26 cellular contexts compared by ENCODE assay signal in genomic region chr2:78718031-78718430, GRCh38.
DNase-seq lines count a peak whose midpoint lies in the region; ATAC-seq and TF ChIP-seq lines count a peak whose summit lies in the region.
"Had no signal": no experiment of that assay in that cellular context is flagged by ENCODE, and none has a peak within 500 bp of the region (broad histone marks: within the 10 kb centered on the region; RNA-seq: fewer than 3 reads in every experiment).

No MANE protein-coding gene starts in this region.

- H2BK15ac ChIP-seq in H9 (ENCODE audit: low read depth, low read length) (no peak overlapping the region), mesenchymal stem cell (ENCODE audit: low read depth, poor library complexity, severe bottlenecking) (no peak overlapping the region)

- no peak overlapping the region for H4K91ac ChIP-seq in H9 (ENCODE audit: insufficient read length, low read depth, low read length)
- no peak overlapping the region for H4K91ac ChIP-seq in mesenchymal stem cell (ENCODE audit: low read length)

- H2BK12ac ChIP-seq in H9 (ENCODE audit: insufficient read length, low read depth, low read length) (no peak overlapping the region), mesenchymal stem cell (ENCODE audit: low read length in 2 of 2) (no peak overlapping the region)

- H3K27me3 Mint-ChIP-seq in H9 (ENCODE audit: low read depth) (no peaks in the 10 kb centered on the region), brain (no peaks in the 10 kb centered on the region)
- H3K27me3 Mint-ChIP-seq: B cell had no signal

- H3K23ac ChIP-seq in H9 (ENCODE audit: insufficient read length, low read depth, low read length), result no peak overlapping the region
- no peak overlapping the region for H3K23ac ChIP-seq in mesenchymal stem cell (ENCODE audit: low read length in 2 of 2)

- H3K4me2 ChIP-seq in H9 (ENCODE audit: insufficient read depth, insufficient read length, low read length), result no peak overlapping the region
- no peak overlapping the region for H3K4me2 ChIP-seq in mesenchymal stem cell (ENCODE audit: low read length, poor library complexity, severe bottlenecking)
- H3K4me2 ChIP-seq in smooth muscle cell, result peak overlapping the region; percentile 19

- H4K20me1 ChIP-seq in H9 (ENCODE audit: control insufficient read depth, insufficient read depth, insufficient read length) (no peaks in the 10 kb centered on the region), smooth muscle cell (ENCODE audit: low read depth) (no peaks in the 10 kb centered on the region)

- H3K36me3 ChIP-seq in mesenchymal stem cell (ENCODE audit: control insufficient read depth in 1 of 2, insufficient read depth in 2 of 2, low read depth in 1 of 2, low read length in 2 of 2) (no peaks in the 10 kb centered on the region), smooth muscle cell (ENCODE audit: low read depth) (no peaks in the 10 kb centered on the region), left lung (no peaks in the 10 kb centered on the region)
- H3K36me3 ChIP-seq: MG63 had no signal

- no peak overlapping the region for H4K5ac ChIP-seq in H9 (ENCODE audit: insufficient read length, low read depth, low read length)

- no peak overlapping the region for H4K8ac ChIP-seq in H9 (replicated peaks; ENCODE audit: insufficient read length, low read depth, low read length)
- no peak overlapping the region for H4K8ac ChIP-seq in mesenchymal stem cell (ENCODE audit: low read length)

- H3K4me3 ChIP-seq in mesenchymal stem cell (ENCODE audit: insufficient read depth in 1 of 2, low read depth in 1 of 2, low read length in 2 of 2) (no peak overlapping the region), smooth muscle cell (no peak overlapping the region), left lung (no peak overlapping the region)
- H3K4me3 ChIP-seq: GM12878, MG63 had no signal

- H3K79me1 ChIP-seq in H9 (ENCODE audit: insufficient read depth, low read depth, low read length, poor library complexity, severe bottlenecking) (no peaks in the 10 kb centered on the region), mesenchymal stem cell (replicated peaks; ENCODE audit: low read length, poor library complexity, severe bottlenecking) (no peaks in the 10 kb centered on the region)

- peaks cover 4% of the 10 kb centered on the region; the same call in 1 of the 2 replicates for H3K4me1 ChIP-seq in H9 (ENCODE audit: insufficient read depth, low read length)
- H3K4me1 ChIP-seq in mesenchymal stem cell (ENCODE audit: control insufficient read depth, insufficient read depth, low read depth, low read length), result no peaks in the 10 kb centered on the region
- no peaks in the 10 kb centered on the region for H3K4me1 ChIP-seq in smooth muscle cell (ENCODE audit: low read depth)
- no peaks in the 10 kb centered on the region for H3K4me1 ChIP-seq in left lung
- H3K4me1 ChIP-seq: Caco-2 had no signal

- H3K4me3 Mint-ChIP-seq in H9 (no peak overlapping the region), brain (peak overlapping the region in 1 of 5 experiments; percentile 70)
- H3K4me3 Mint-ChIP-seq: B cell; CD8-positive, alpha-beta T cell had no signal

- H3K36me3 Mint-ChIP-seq in H9 (ENCODE audit: insufficient read depth in 1 of 3, low read depth in 3 of 3), result no peaks in the 10 kb centered on the region
- no peaks in the 10 kb centered on the region for H3K36me3 Mint-ChIP-seq in brain
- H3K36me3 Mint-ChIP-seq: CD8-positive, alpha-beta T cell had no signal

- H2AK5ac ChIP-seq in H9 (ENCODE audit: insufficient read length, low read length) (no peak overlapping the region), mesenchymal stem cell (ENCODE audit: low read length, severe bottlenecking) (peak overlapping the region; percentile 23)

- no peak overlapping the region for H2BK20ac ChIP-seq in H9 (ENCODE audit: low read depth, low read length, poor library complexity, severe bottlenecking)

- no peak for ATAC-seq in left lung
- no peak for ATAC-seq in GM19023 (IDR thresholded peaks at IDR 0.05; ENCODE audit: unreplicated experiment)
- ATAC-seq: CD8-positive, alpha-beta T cell; GM12878; Panc1 had no signal

- H3K27ac ChIP-seq in H9 (ENCODE audit: insufficient read length, low read depth, low read length) (no peak overlapping the region), mesenchymal stem cell (ENCODE audit: low read length, poor library complexity, severe bottlenecking) (peak overlapping the region; percentile 77), smooth muscle cell (ENCODE audit: low read depth) (peak overlapping the region; percentile 51), left lung (no peak overlapping the region)
- H3K27ac ChIP-seq: C4-2B, RWPE1 had no signal

- H3K79me2 ChIP-seq in H9 (ENCODE audit: insufficient read depth, low read length) (no peaks in the 10 kb centered on the region), smooth muscle cell (ENCODE audit: low read depth) (no peaks in the 10 kb centered on the region)

- no CpG with 5 or more reads among the region's 1 CpG for WGBS in H9 (ENCODE audit: extremely low coverage, insufficient read length, low lambda C conversion rate)
- WGBS in mesenchymal stem cell, result 80% methylated on average over 1 of the region's 1 CpG
- 63% methylated on average over 1 of the region's 1 CpG for WGBS in smooth muscle cell (ENCODE audit: low lambda C conversion rate)

- H3K9me3 ChIP-seq in H9 (ENCODE audit: control insufficient read depth, low read depth, low read length) (no peaks in the 10 kb centered on the region), mesenchymal stem cell (ENCODE audit: control insufficient read depth, low read length) (no peaks in the 10 kb centered on the region), smooth muscle cell (replicated peaks; ENCODE audit: low read depth) (no peaks in the 10 kb centered on the region), left lung (no peaks in the 10 kb centered on the region)
- H3K9me3 ChIP-seq: Caco-2, MG63 had no signal

- no peak overlapping the region for H3K14ac ChIP-seq in H9 (ENCODE audit: insufficient read depth, low read length)
- no peak overlapping the region for H3K14ac ChIP-seq in mesenchymal stem cell (ENCODE audit: low read length in 2 of 2)

- no peak overlapping the region for H3T11ph ChIP-seq in H9 (ENCODE audit: low read length)

- H2BK120ac ChIP-seq in H9 (ENCODE audit: low read depth, low read length, poor library complexity, severe bottlenecking) (no peak overlapping the region), mesenchymal stem cell (ENCODE audit: low read depth, low read length) (no peak overlapping the region)

- H3K27me3 ChIP-seq in H9 (ENCODE audit: insufficient read depth, low read length), result no peaks in the 10 kb centered on the region
- no peaks in the 10 kb centered on the region for H3K27me3 ChIP-seq in mesenchymal stem cell (ENCODE audit: control insufficient read depth in 1 of 2, insufficient read depth in 1 of 2, low read length in 2 of 2)
- no peaks in the 10 kb centered on the region for H3K27me3 ChIP-seq in smooth muscle cell (ENCODE audit: low read depth)
- no peaks in the 10 kb centered on the region for H3K27me3 ChIP-seq in left lung
- H3K27me3 ChIP-seq: MG63 had no signal

- intact Hi-C loops in left lung (cut with DNase I), result no loop called here

- H3K9ac ChIP-seq in H9 (ENCODE audit: extremely low read depth, insufficient read length, low read length) (no peak overlapping the region), mesenchymal stem cell (ENCODE audit: low read length) (no peak overlapping the region), smooth muscle cell (ENCODE audit: low read depth) (peak overlapping the region; percentile 17)

- no peaks in the 10 kb centered on the region for H3F3A ChIP-seq in smooth muscle cell (ENCODE audit: low read depth)

- TF ChIP-seq CTCF in H9 (conservative IDR thresholded peaks at IDR 0.05) (no peak), brain (conservative IDR thresholded peaks at IDR 0.05) (no peak), smooth muscle cell (IDR thresholded peaks at IDR 0.05; ENCODE audit: borderline replicate concordance, insufficient read depth, poor library complexity, severe bottlenecking) (no peak), left lung (IDR thresholded peaks at IDR 0.05) (no peak)

- H3K18ac ChIP-seq in H9 (ENCODE audit: insufficient read length, low read depth, low read length) (no peak overlapping the region), mesenchymal stem cell (ENCODE audit: low read depth in 1 of 2, low read length in 2 of 2) (no peak overlapping the region)

- H3K4ac ChIP-seq in H9 (ENCODE audit: low read depth, low read length), result no peak overlapping the region
- H3K4ac ChIP-seq in mesenchymal stem cell (ENCODE audit: low read depth in 1 of 2, low read length in 2 of 2), result no peak overlapping the region

- no peak for DNase-seq in H9
- DNase-seq in mesenchymal stem cell, result peak; percentile 52
- DNase-seq in smooth muscle cell (lab: John Stamatoyannopoulos, UW; ENCODE audit: unreplicated experiment), result no peak
- no peak for DNase-seq in germinal center (ENCODE audit: low spot score)
- no peak for DNase-seq in left lung
- DNase-seq: Caco-2; CD8-positive, alpha-beta T cell; DMS79; EL; GDM1; IMR-90; KG1; MG63; NCI-H1105 treated with DMSO at 0.1 percent for 48 hours; NCI-H2029; NCI-H446; NCI-H524 treated with DMSO at 0.1 percent for 48 hours; NCI-H774; SHP77 had no signal

- peaks cover 0 to 3% of the 10 kb centered on the region in 2 experiments; a peak in 2 of 4 replicates for H3K4me1 Mint-ChIP-seq in H9
- H3K4me1 Mint-ChIP-seq in brain, result peaks cover 12% of the 10 kb centered on the region
- H3K4me1 Mint-ChIP-seq: B cell had no signal

- H2BK5ac ChIP-seq in H9 (ENCODE audit: insufficient read length, low read length) (peak overlapping the region; percentile 8), mesenchymal stem cell (ENCODE audit: low read depth, low read length, poor library complexity, severe bottlenecking) (no peak overlapping the region)

- H2AFZ ChIP-seq in H9 (ENCODE audit: low read length), result no peak overlapping the region
- H2AFZ ChIP-seq in mesenchymal stem cell (ENCODE audit: low read depth, low read length), result no peak overlapping the region
- peak overlapping the region; percentile 35 for H2AFZ ChIP-seq in smooth muscle cell (ENCODE audit: low read depth)

- H3K56ac ChIP-seq in H9 (ENCODE audit: insufficient read length, low read depth, low read length), result no peak overlapping the region

- H3K27ac Mint-ChIP-seq in H9 (no peak overlapping the region), brain (peak overlapping the region in 3 of 5 experiments; percentile 5 to 43 (median 30))
- H3K27ac Mint-ChIP-seq: B cell; CD8-positive, alpha-beta T cell had no signal

- H3K9me3 Mint-ChIP-seq in H9 (no peaks in the 10 kb centered on the region), brain (peaks cover 0 to 3% (median 0%) of the 10 kb centered on the region in 5 experiments)

- no peaks in the 10 kb centered on the region for H3K23me2 ChIP-seq in H9 (ENCODE audit: insufficient read length, low read depth, low read length, poor library complexity, severe bottlenecking)

Comparison
In these comparisons a context has a peak if more than half of its experiments do, and no peak if none do; other contexts are left out.
1. H3K27ac ChIP-seq: peak in mesenchymal stem cell (single experiment) and smooth muscle cell (single experiment); none in H9 (single experiment) and left lung (0 of 2).
2. H3K27ac Mint-ChIP-seq: peak in brain (3 of 5); none in H9 (0 of 3).